ENCODE assay signal across 8 cellular contexts in genomic region chr10:7258948-7259523, GRCh38.
A peak's percentile ranks its signal among the peaks of the same experiment; 100 is the strongest.
DNase-seq lines count a peak whose midpoint lies in the region; ATAC-seq and TF ChIP-seq lines count a peak whose summit lies in the region.

No MANE protein-coding gene starts in this region.

- H3K27me3 Mint-ChIP-seq in chondrocyte (ENCODE audit: low read depth) = no peaks in the 10 kb centered on the region

- H3K4me1 Mint-ChIP-seq in chondrocyte (ENCODE audit: low read depth) = peaks cover 5% of the 10 kb centered on the region

- TF ChIP-seq CTCF in heart right ventricle (IDR thresholded peaks at IDR 0.05) (no peak), WERI-Rb-1 (IDR thresholded peaks at IDR 0.05; ENCODE audit: low read depth, low read length) (no peak), chondrocyte (IDR thresholded peaks at IDR 0.05) (no peak)

- H3K27me3 ChIP-seq in heart right ventricle (no peaks in the 10 kb centered on the region), WERI-Rb-1 (ENCODE audit: insufficient read depth, low read depth, severe bottlenecking) (peaks cover 3% of the 10 kb centered on the region)

- H3K4me3 ChIP-seq in heart right ventricle = no peak overlapping the region
- no peak overlapping the region for H3K4me3 ChIP-seq in WERI-Rb-1 (ENCODE audit: low read depth, low read length)

- H3K36me3 Mint-ChIP-seq in chondrocyte (ENCODE audit: low read depth) = no peaks in the 10 kb centered on the region

- DNase-seq in GF-D8 (lab: John Stamatoyannopoulos, UW) (peak; percentile 35), heart right ventricle (peak; percentile 22 to 25), dermis blood vessel endothelial cell (no peak), WERI-Rb-1 (no peak), chondrocyte (ENCODE audit: low spot score) (no peak), caudate nucleus (lab: John Stamatoyannopoulos, UW) (no peak)
- peak; percentile 62 to 68 for DNase-seq in activated CD4-positive, alpha-beta T cell treated with anti-CD3 and anti-CD28 coated beads for 4 hours

- H3K4me1 ChIP-seq in heart right ventricle = peaks cover 5 to 64% (median 22%) of the 10 kb centered on the region in 9 donors

- H3K9me3 ChIP-seq in heart right ventricle = no peaks in the 10 kb centered on the region
- no peaks in the 10 kb centered on the region for H3K9me3 ChIP-seq in WERI-Rb-1 (ENCODE audit: severe bottlenecking)

- ATAC-seq in HG03064 (IDR thresholded peaks at IDR 0.05; ENCODE audit: low read depth, unreplicated experiment) = peak; percentile 53
- ATAC-seq in heart right ventricle = peak in 4 of 8 donors; percentile 23 to 63 (median 38)

- H3K4me3 Mint-ChIP-seq in chondrocyte (ENCODE audit: unreplicated experiment) = no peak overlapping the region

- no peak overlapping the region for H3K27ac Mint-ChIP-seq in chondrocyte (ENCODE audit: unreplicated experiment)

- 66 to 80% methylated on average over 8 of the region's 8 CpGs for WGBS in heart right ventricle, 2 donors

- H3K36me3 ChIP-seq in heart right ventricle = peaks cover 0 to 15% (median 0%) of the 10 kb centered on the region in 9 donors
- no peaks in the 10 kb centered on the region for H3K36me3 ChIP-seq in WERI-Rb-1

- no peaks in the 10 kb centered on the region for H3K9me3 Mint-ChIP-seq in chondrocyte (ENCODE audit: low read depth)

- peak overlapping the region in 6 of 10 donors; percentile 4 to 73 (median 37) for H3K27ac ChIP-seq in heart right ventricle
- no peak overlapping the region for H3K27ac ChIP-seq in WERI-Rb-1
- H3K27ac ChIP-seq in caudate nucleus (ENCODE audit: low read depth, low read length) = no peak overlapping the region

- intact Hi-C loops in heart right ventricle (cut with DNase I) = loop anchor here in 2 of 10 donors (2.0 to 10.0 kb wide), 2 partner anchors 150 to 334 kb away; no protein-coding TSS in a partner anchor

Comparison
In these comparisons a context has a peak if more than half of its experiments do, and no peak if none do; other contexts are left out.
1. DNase-seq: peak in GF-D8 (single experiment), activated CD4-positive, alpha-beta T cell treated with anti-CD3 and anti-CD28 coated beads for 4 hours (2 of 2) and heart right ventricle (2 of 2); none in dermis blood vessel endothelial cell (single experiment), WERI-Rb-1 (single experiment), chondrocyte (single experiment) and caudate nucleus (0 of 61).
2. H3K27ac ChIP-seq: peak in heart right ventricle (6 of 10); none in WERI-Rb-1 (single experiment) and caudate nucleus (single experiment).